11 cellular contexts compared by ENCODE assay signal in genomic region chr4:72909461-72909860, GRCh38.
DNase-seq lines count a peak whose midpoint lies in the region; ATAC-seq, FAIRE-seq and TF ChIP-seq lines count a peak whose summit lies in the region.
"Had no signal": no experiment of that assay in that cellular context is flagged by ENCODE, and none has a peak within 500 bp of the region (broad histone marks: within the 10 kb centered on the region; RNA-seq: fewer than 3 reads in every experiment).

No MANE protein-coding gene starts in this region.

- H3K9me1 ChIP-seq in K562 (ENCODE audit: control insufficient read depth, insufficient read depth, low read length), result no peaks in the 10 kb centered on the region

- H3K4me3 ChIP-seq in K562 (no peak overlapping the region), right lobe of liver (no peak overlapping the region), spleen (no peak overlapping the region)
- H3K4me3 ChIP-seq: MG63 had no signal

- H3K36me3 ChIP-seq in K562 (ENCODE audit: control insufficient read depth, insufficient read depth, low read length) (no peaks in the 10 kb centered on the region), right lobe of liver (no peaks in the 10 kb centered on the region), spleen (no peaks in the 10 kb centered on the region)
- H3K36me3 ChIP-seq: MG63 had no signal

- TF ChIP-seq POLR2A in K562 (conservative IDR thresholded peaks at IDR 0.05), result no peak
- TF ChIP-seq POLR2A in right lobe of liver (IDR thresholded peaks at IDR 0.05), result no peak
- TF ChIP-seq POLR2A in spleen (IDR thresholded peaks at IDR 0.05), result no peak

- in situ Hi-C loops in K562 (cut with MboI), result no loop called here

- POLR2A ChIA-PET in K562 (lab: Yijun Ruan, JAX), result no interaction called here

- no peak for TF ChIP-seq EP300 in K562 (IDR thresholded peaks at IDR 0.05; ENCODE audit: low read length)

- no TSS peak for BruUV-seq in K562 (replicated peaks; lab: Mats Ljungman, UMichigan)

- intact Hi-C loops in K562 (cut with micrococcal nuclease), result loop anchor here (1.0 kb wide), 1 partner anchor 404 kb away; no protein-coding TSS in a partner anchor
- intact Hi-C loops in right lobe of liver (cut with DNase I), result no loop called here
- intact Hi-C loops in spleen (cut with DNase I; ENCODE audit: low total_unique reads), result no loop called here

- ATAC-seq in K562, result peak; percentile 73
- ATAC-seq in right lobe of liver, result peak; percentile 89 to 100 (median 96)
- ATAC-seq in GM18870 (IDR thresholded peaks at IDR 0.05; ENCODE audit: unreplicated experiment), result no peak

- no peaks in the 10 kb centered on the region for H3K4me1 ChIP-seq in K562 (replicated peaks in 1 of 2; ENCODE audit: control insufficient read depth in 2 of 2, insufficient read depth in 2 of 2, low read length in 2 of 2)
- H3K4me1 ChIP-seq in right lobe of liver, result no peaks in the 10 kb centered on the region
- no peaks in the 10 kb centered on the region for H3K4me1 ChIP-seq in spleen

- CTCF ChIA-PET in K562 (lab: Yijun Ruan, JAX; ENCODE audit: low intra/inter-chr PET ratio), result interaction anchor here (0.9 to 1.2 kb wide), 3 partner anchors 583 to 969 kb away, joined by 3 to 7 read pairs (median 3); no protein-coding TSS in a partner anchor

- H3K27me3 ChIP-seq in K562 (ENCODE audit: control insufficient read depth in 2 of 2, insufficient read depth in 2 of 2, low read length in 2 of 2) (no peaks in the 10 kb centered on the region), right lobe of liver (no peaks in the 10 kb centered on the region), spleen (replicated peaks in 1 of 7) (no peaks in the 10 kb centered on the region)
- H3K27me3 ChIP-seq: MG63 had no signal

- DNase-seq in AG20443 (ENCODE audit: low spot score) (peak; percentile 23), HuH-7 (ENCODE audit: low spot score) (peak; percentile 46), K562 (ENCODE audit: extremely low read depth in 1 of 4, low spot score in 3 of 4) (peak; percentile 14 to 27 (median 19)), right lobe of liver (no peak), UCSD-AML1 (lab: John Stamatoyannopoulos, UW; ENCODE audit: unreplicated experiment) (no peak), activated gamma-delta T cell (lab: John Stamatoyannopoulos, UW) (no peak), spleen (no peak)
- DNase-seq: activated T-cell treated with anti-CD3 and anti-CD28 coated beads, Interleukin-2, amount 50 U/mL, for 24 hours; MG63 had no signal

- H4K20me1 ChIP-seq in K562 (replicated peaks; ENCODE audit: control insufficient read depth, insufficient read depth, low read length), result no peaks in the 10 kb centered on the region

- H3K79me2 ChIP-seq in K562 (ENCODE audit: control insufficient read depth, insufficient read depth, low read length), result no peaks in the 10 kb centered on the region

- H3K9ac ChIP-seq in K562 (ENCODE audit: insufficient read depth in 1 of 2, low read depth in 2 of 2, low read length in 2 of 2), result no peak overlapping the region

- no peak overlapping the region for H3K4me2 ChIP-seq in K562 (ENCODE audit: insufficient read depth, low read length)

- H3K9me3 ChIP-seq in K562 (replicated peaks; ENCODE audit: control insufficient read depth, insufficient read depth, low read depth, low read length) (no peaks in the 10 kb centered on the region), right lobe of liver (no peaks in the 10 kb centered on the region), spleen (no peaks in the 10 kb centered on the region)
- H3K9me3 ChIP-seq: MG63 had no signal

- no peak overlapping the region for H3K27ac ChIP-seq in K562 (ENCODE audit: extremely low read depth, low read depth, low read length)
- H3K27ac ChIP-seq in right lobe of liver, result no peak overlapping the region
- H3K27ac ChIP-seq in spleen, result no peak overlapping the region

- peak; percentile 52 for FAIRE-seq in K562 (lab: Jason Lieb, UNC)
- FAIRE-seq: endometrium had no signal

- TF ChIP-seq RAD21 in K562 (CRISPR knock-in tag; conservative IDR thresholded peaks at IDR 0.05 in 1 of 2, IDR thresholded peaks at IDR 0.05 in 1 of 2), result peak; percentile 23 to 61; a peak in 3 of 4 replicates

- WGBS in K562 (ENCODE audit: insufficient coverage, low coverage, missing lambda C conversion rate), result 0% methylated on average over 1 of the region's 1 CpG
- 0% methylated on average over 1 of the region's 1 CpG for WGBS in right lobe of liver (ENCODE audit: insufficient coverage, low coverage, low lambda C conversion rate, missing lambda C conversion rate)
- 8 to 22% (median 11%) methylated on average over 1 of the region's 1 CpG for whole genome bisulfite sequencing in spleen, 5 donors

- peak; percentile 36 to 49 (median 46); a peak in 5 of 6 replicates for TF ChIP-seq CTCF in K562 (IDR thresholded peaks at IDR 0.05 in 2 of 3, conservative IDR thresholded peaks at IDR 0.05 in 1 of 3; ENCODE audit: insufficient read depth in 2 of 3, low read depth in 1 of 3, low read length in 3 of 3)
- TF ChIP-seq CTCF in right lobe of liver (IDR thresholded peaks at IDR 0.05), result peak; percentile 62 to 78 (median 66)
- TF ChIP-seq CTCF in spleen (IDR thresholded peaks at IDR 0.05 in 8 of 11, conservative IDR thresholded peaks at IDR 0.05 in 3 of 11), result no peak

- H2AFZ ChIP-seq in K562 (ENCODE audit: low read depth, low read length), result no peak overlapping the region

TF ChIP-seq in K562, 482 proteins besides CTCF, POLR2A, EP300 and RAD21 (continues in another document):
- TF ChIP-seq SMAD1 (IDR thresholded peaks at IDR 0.05; ENCODE audit: low read depth, low read length, partially characterized antibody) (no peak), NFE2 (IDR thresholded peaks at IDR 0.05; ENCODE audit: low read depth) (no peak), MEF2D (tag; conservative IDR thresholded peaks at IDR 0.05; ENCODE audit: low read depth) (no peak), ZBTB5 (IDR thresholded peaks at IDR 0.05) (no peak), PCBP1 (IDR thresholded peaks at IDR 0.05; ENCODE audit: low read depth, low read length, poor library complexity, severe bottlenecking) (no peak), ZFP1 (CRISPR knock-in tag; IDR thresholded peaks at IDR 0.05) (no peak), TBP (optimal IDR thresholded peaks at IDR 0.05; ENCODE audit: low read depth, low read length) (no peak), CBFB (CRISPR knock-in tag; IDR thresholded peaks at IDR 0.05) (no peak), MIER1 (IDR thresholded peaks at IDR 0.05; ENCODE audit: low read depth) (no peak), RUNX1 (IDR thresholded peaks at IDR 0.05; ENCODE audit: low read depth) (no peak), CHD4 (IDR thresholded peaks at IDR 0.05; ENCODE audit: insufficient read depth, insufficient replicate concordance, low read depth, low read length, poor library complexity, severe bottlenecking) (no peak), BRF2 (IDR thresholded peaks at IDR 0.05; ENCODE audit: borderline replicate concordance, insufficient read depth, insufficient read length) (no peak), ZNF592 (IDR thresholded peaks at IDR 0.05) (no peak), TAF7 (tag; IDR thresholded peaks at IDR 0.05) (no peak)

Comparison
In these comparisons a context has a peak if more than half of its experiments do, and no peak if none do; other contexts are left out.
1. DNase-seq: peak in AG20443 (single experiment), HuH-7 (single experiment) and K562 (4 of 4); none in right lobe of liver (0 of 3), UCSD-AML1 (single experiment), activated gamma-delta T cell (single experiment) and spleen (single experiment).
2. CTCF ChIP-seq: peak in K562 (3 of 3) and right lobe of liver (4 of 4); none in spleen (0 of 11).